In the genomic region with DNA sequence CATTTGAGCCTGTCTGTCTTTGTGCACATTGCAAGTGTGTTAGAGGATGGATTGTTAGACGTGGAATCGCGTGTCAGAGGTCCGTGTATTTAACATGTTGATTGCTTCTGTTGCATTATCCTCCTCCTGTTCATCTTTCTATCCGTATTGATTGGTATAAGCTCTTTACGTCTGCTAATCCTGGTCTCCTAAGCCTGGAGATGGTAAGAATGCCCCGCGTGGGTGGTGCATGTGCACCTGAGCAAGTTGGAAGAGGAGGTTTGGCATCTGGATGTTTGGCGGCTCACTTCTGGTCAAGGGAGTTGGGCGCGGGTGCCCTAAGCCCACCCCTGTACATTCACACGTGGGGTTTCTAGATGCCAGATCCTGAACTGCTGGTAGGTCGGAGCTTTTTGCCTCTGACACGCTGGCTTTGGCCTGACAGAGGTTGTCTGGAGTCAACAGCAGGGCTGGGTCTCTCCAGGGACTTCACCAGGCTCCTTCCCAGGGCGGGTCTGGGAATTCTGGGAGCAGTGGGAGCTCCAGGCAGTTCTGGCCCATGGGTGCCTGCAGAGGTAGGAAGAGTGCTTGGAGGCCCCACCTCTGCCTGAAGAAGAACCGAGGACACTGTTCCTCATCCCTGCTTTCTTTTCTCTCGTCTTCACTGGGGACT, we compare ENCODE assay signal across 18 cellular contexts.
A peak's percentile ranks its signal among the peaks of the same experiment; 100 is the strongest.
DNase-seq lines count a peak whose midpoint lies in the region; ATAC-seq and TF ChIP-seq lines count a peak whose summit lies in the region.
"Had no signal": no experiment of that assay in that cellular context is flagged by ENCODE, and none has a peak within 500 bp of the region (broad histone marks: within the 10 kb centered on the region; RNA-seq: fewer than 3 reads in every experiment).

No MANE protein-coding gene starts in this region.

- no peak overlapping the region; the same call in 1 of the 2 replicates for H2AFZ ChIP-seq in OCI-LY7 (ENCODE audit: low read length)

- DNase-seq in NCI-H2171 treated with DMSO at 0.1 percent for 48 hours (lab: John Stamatoyannopoulos, UW): peak; percentile 32
- DNase-seq in NCI-H2171 (lab: John Stamatoyannopoulos, UW): no peak
- DNase-seq in OCI-LY7 (ENCODE audit: low spot score): no peak
- DNase-seq in spleen: peak; percentile 52
- no peak for DNase-seq in MG63
- DNase-seq in activated naive CD8-positive, alpha-beta T cell treated with anti-CD3 and anti-CD28 coated beads, Interleukin-2, amount 50 U/mL, for 24 hours: no peak
- no peak for DNase-seq in left cardiac atrium
- DNase-seq: activated CD4-positive, alpha-beta T cell treated with anti-CD3 and anti-CD28 coated beads, Interleukin-2, amount 10 ng/mL, durations not matched to agents 7 days and 5 days; amniotic stem cell; CD4-positive, alpha-beta T cell; EL; NCI-H69; right cardiac atrium; stimulated activated CD4-positive, alpha-beta T cell treated with anti-CD3 and anti-CD28 coated beads, Interleukin-2, amount 100 ng/mL, for 24 hours had no signal

- CTCF ChIA-PET in OCI-LY7 (lab: Charles Lee; ENCODE audit: unreplicated experiment): no interaction called here

- POLR2A ChIA-PET in OCI-LY7 (lab: Charles Lee): interaction anchor here (1.0 to 1.3 kb wide), 3 partner anchors 18 to 127 kb away, joined by 3 to 5 read pairs (median 4); no protein-coding TSS in a partner anchor

- 81 to 82% methylated on average over 17 of the region's 17 CpGs for WGBS in esophagus, 2 donors
- 86 to 92% (median 92%) methylated on average over 17 of the region's 17 CpGs for WGBS in spleen, 5 donors

- BruUV-seq in OCI-LY7 (replicated peaks; lab: Mats Ljungman, UMichigan): no TSS peak

- H3K9me3 ChIP-seq in OCI-LY7 (ENCODE audit: low read length) (no peaks in the 10 kb centered on the region), esophagus (ENCODE audit: control insufficient read depth in 2 of 2, insufficient read depth in 1 of 2, low read depth in 1 of 2, low read length in 1 of 2) (no peaks in the 10 kb centered on the region), spleen (no peaks in the 10 kb centered on the region), MG63 (no peaks in the 10 kb centered on the region)

- no peak for TF ChIP-seq POLR2A in spleen (IDR thresholded peaks at IDR 0.05)

- H3K4me2 ChIP-seq in OCI-LY7 (ENCODE audit: low read length): peak overlapping the region; percentile 78

- H3K27me3 ChIP-seq in esophagus (ENCODE audit: control insufficient read depth in 1 of 2, insufficient read depth in 2 of 2, low read length in 2 of 2) (peaks cover 0 to 2% of the 10 kb centered on the region in 2 donors), spleen (replicated peaks in 1 of 7) (peaks cover 0 to 15% (median 0%) of the 10 kb centered on the region in 7 donors), MG63 (no peaks in the 10 kb centered on the region)

- peaks cover 49% of the 10 kb centered on the region for H3K4me1 ChIP-seq in OCI-LY7 (ENCODE audit: insufficient read depth, low read length, poor library complexity, severe bottlenecking)
- H3K4me1 ChIP-seq in esophagus (ENCODE audit: control insufficient read depth in 2 of 2, insufficient read depth in 2 of 2, low read length in 1 of 2): peaks cover 0 to 12% of the 10 kb centered on the region in 2 donors
- peaks cover 0 to 15% (median 6%) of the 10 kb centered on the region in 6 donors for H3K4me1 ChIP-seq in spleen

- peaks cover 13% of the 10 kb centered on the region for H3K4me1 Mint-ChIP-seq in activated naive CD8-positive, alpha-beta T cell treated with anti-CD3 and anti-CD28 coated beads, Interleukin-2, amount 50 U/mL, for 24 hours

- TF ChIP-seq CTCF in OCI-LY7 (conservative IDR thresholded peaks at IDR 0.05; ENCODE audit: low read length) (no peak), spleen (IDR thresholded peaks at IDR 0.05 in 8 of 11, conservative IDR thresholded peaks at IDR 0.05 in 3 of 11) (no peak)

- ATAC-seq in activated naive CD8-positive, alpha-beta T cell treated with anti-CD3 and anti-CD28 coated beads, Interleukin-2, amount 50 U/mL, for 24 hours: no peak
- no peak for ATAC-seq in left cardiac atrium
- ATAC-seq: right cardiac atrium had no signal

- peaks cover 6% of the 10 kb centered on the region for H3K27me3 Mint-ChIP-seq in activated naive CD8-positive, alpha-beta T cell treated with anti-CD3 and anti-CD28 coated beads, Interleukin-2, amount 50 U/mL, for 24 hours
- H3K27me3 Mint-ChIP-seq: CD4-positive, alpha-beta T cell had no signal

- H3K27ac ChIP-seq in OCI-LY7 (ENCODE audit: low read depth, low read length, poor library complexity, severe bottlenecking): peak overlapping the region; percentile 67
- peak overlapping the region; percentile 9 to 24 for H3K27ac ChIP-seq in esophagus (ENCODE audit: low read depth in 2 of 2, low read length in 1 of 2)
- no peak overlapping the region for H3K27ac ChIP-seq in spleen
- H3K27ac ChIP-seq: 22Rv1 had no signal

- no peak overlapping the region for H3K27ac Mint-ChIP-seq in activated naive CD8-positive, alpha-beta T cell treated with anti-CD3 and anti-CD28 coated beads, Interleukin-2, amount 50 U/mL, for 24 hours
- H3K27ac Mint-ChIP-seq: activated T-helper 1 cell treated with anti-CD3 and anti-CD28 coated beads, Interleukin-12 subunit alpha, Interleukin-12 subunit beta, Interleukin-2, Interleukin-4 antibody, amounts not matched to agents 30 ng/mL and 10 ng/mL and 1 ng/mL, durations not matched to agents 14 hours and 24 hours and 36 hours; CD4-positive, alpha-beta T cell had no signal

- H3K36me3 Mint-ChIP-seq in activated naive CD8-positive, alpha-beta T cell treated with anti-CD3 and anti-CD28 coated beads, Interleukin-2, amount 50 U/mL, for 24 hours (ENCODE audit: low read depth): no peaks in the 10 kb centered on the region

- peaks cover 14% of the 10 kb centered on the region for H3K79me2 ChIP-seq in OCI-LY7 (ENCODE audit: insufficient read depth, low read depth, low read length)

- H3K4me3 ChIP-seq in OCI-LY7 (ENCODE audit: low read depth, low read length, poor library complexity, severe bottlenecking): peak overlapping the region; percentile 59
- H3K4me3 ChIP-seq in esophagus (ENCODE audit: low read depth in 1 of 2, low read length in 2 of 2): no peak overlapping the region
- no peak overlapping the region for H3K4me3 ChIP-seq in spleen
- no peak overlapping the region for H3K4me3 ChIP-seq in MG63

- no peaks in the 10 kb centered on the region for H3K9me2 ChIP-seq in OCI-LY7 (ENCODE audit: insufficient read depth, low read length)

- no peaks in the 10 kb centered on the region for H3K36me3 ChIP-seq in OCI-LY7 (ENCODE audit: insufficient read depth, low read length)
- no peaks in the 10 kb centered on the region for H3K36me3 ChIP-seq in esophagus (ENCODE audit: control insufficient read depth in 2 of 2, insufficient read depth in 2 of 2, low read length in 1 of 2)
- H3K36me3 ChIP-seq in spleen: no peaks in the 10 kb centered on the region
- H3K36me3 ChIP-seq in MG63: no peaks in the 10 kb centered on the region

- H4K20me1 ChIP-seq in OCI-LY7 (ENCODE audit: insufficient read depth, low read length): no peaks in the 10 kb centered on the region

- H3K9me3 Mint-ChIP-seq in activated naive CD8-positive, alpha-beta T cell treated with anti-CD3 and anti-CD28 coated beads, Interleukin-2, amount 50 U/mL, for 24 hours: no peaks in the 10 kb centered on the region
- H3K9me3 Mint-ChIP-seq: activated CD4-positive, alpha-beta T cell treated with anti-CD3 and anti-CD28 coated beads, Interleukin-2, amount 10 ng/mL, durations not matched to agents 7 days and 5 days; activated T-helper 1 cell treated with anti-CD3 and anti-CD28 coated beads, Interleukin-12 subunit alpha, Interleukin-12 subunit beta, Interleukin-2, Interleukin-4 antibody, amounts not matched to agents 30 ng/mL and 10 ng/mL and 1 ng/mL, durations not matched to agents 14 hours and 24 hours and 36 hours; CD4-positive, alpha-beta T cell; neural crest cell had no signal

- H3K4me3 Mint-ChIP-seq in activated naive CD8-positive, alpha-beta T cell treated with anti-CD3 and anti-CD28 coated beads, Interleukin-2, amount 50 U/mL, for 24 hours: no peak overlapping the region
- H3K4me3 Mint-ChIP-seq: activated CD4-positive, alpha-beta T cell treated with anti-CD3 and anti-CD28 coated beads, Interleukin-2, amount 10 ng/mL, durations not matched to agents 7 days and 5 days; activated T-helper 1 cell treated with anti-CD3 and anti-CD28 coated beads, Interleukin-12 subunit alpha, Interleukin-12 subunit beta, Interleukin-2, Interleukin-4 antibody, amounts not matched to agents 30 ng/mL and 10 ng/mL and 1 ng/mL, durations not matched to agents 14 hours and 24 hours and 36 hours; CD4-positive, alpha-beta T cell; neural crest cell had no signal

- intact Hi-C loops in OCI-LY7 (cut with micrococcal nuclease; ENCODE audit: unreplicated experiment): no loop called here
- intact Hi-C loops in spleen (cut with DNase I; ENCODE audit: low total_unique reads): no loop called here
- intact Hi-C loops in left cardiac atrium (cut with DNase I): no loop called here

Comparison
In these comparisons a context has a peak if more than half of its experiments do, and no peak if none do; other contexts are left out.
1. DNase-seq: peak in NCI-H2171 treated with DMSO at 0.1 percent for 48 hours (single experiment) and spleen (single experiment); none in NCI-H2171 (single experiment), OCI-LY7 (single experiment), MG63 (single experiment), activated naive CD8-positive, alpha-beta T cell treated with anti-CD3 and anti-CD28 coated beads, Interleukin-2, amount 50 U/mL, for 24 hours (single experiment) and left cardiac atrium (single experiment).
2. H3K27ac ChIP-seq: peak in OCI-LY7 (single experiment) and esophagus (2 of 2); none in spleen (0 of 8).